In genomic region chr17:17835415-17836249, GRCh38 we compare ENCODE assay signal across 8 cellular contexts. TPM values are rescaled to one million over a fixed set of nuclear protein-coding genes. Genes with fewer than 3 reads are reported as not detected.
A peak's percentile ranks its signal among the peaks of the same experiment; 100 is the strongest.
DNase-seq lines count a peak whose midpoint lies in the region; ATAC-seq and TF ChIP-seq lines count a peak whose summit lies in the region.

No MANE protein-coding gene starts in this region.

- intact Hi-C loops in esophagus squamous epithelium (cut with DNase I): no loop called here

- H3K4me3 ChIP-seq in SK-N-MC (peak overlapping the region; percentile 92), esophagus squamous epithelium (peak overlapping the region; percentile 70 to 95 (median 85)), trophoblast cell (ENCODE audit: low read depth, low read length) (peak overlapping the region; percentile 13)

- ATAC-seq in HG02798 (IDR thresholded peaks at IDR 0.05; ENCODE audit: poor library complexity, unreplicated experiment) (no peak), GM19395 (IDR thresholded peaks at IDR 0.05; ENCODE audit: unreplicated experiment) (no peak)

- H3K9ac ChIP-seq in ES-I3 (ENCODE audit: low read depth, low read length): peak overlapping the region; percentile 72; the same call in 1 of the 2 replicates
- peak overlapping the region; percentile 98 for H3K9ac ChIP-seq in SK-N-MC (ENCODE audit: insufficient read length)
- H3K9ac ChIP-seq in trophoblast cell (ENCODE audit: low read length): no peak overlapping the region

- H3K4me1 ChIP-seq in ES-I3 (ENCODE audit: insufficient read depth, low read length) (peaks cover 32% of the 10 kb centered on the region), esophagus squamous epithelium (peaks cover 60 to 96% (median 63%) of the 10 kb centered on the region in 3 donors), trophoblast cell (ENCODE audit: control insufficient read depth in 1 of 2, insufficient read depth in 2 of 2, low read length in 2 of 2) (peaks cover 51 to 57% of the 10 kb centered on the region in 2 experiments)

- peak overlapping the region; percentile 25 for H4K8ac ChIP-seq in trophoblast cell (ENCODE audit: low read depth, low read length)

- peak overlapping the region; percentile 1 for H2BK12ac ChIP-seq in trophoblast cell (ENCODE audit: low read length)

- peak overlapping the region; percentile 57 for H4K91ac ChIP-seq in trophoblast cell (ENCODE audit: low read depth, low read length)

- H3K9me3 ChIP-seq in ES-I3 (ENCODE audit: control insufficient read depth, insufficient read depth, low read length) (no peaks in the 10 kb centered on the region), SK-N-MC (ENCODE audit: low read depth, low read length) (no peaks in the 10 kb centered on the region), esophagus squamous epithelium (no peaks in the 10 kb centered on the region), trophoblast cell (ENCODE audit: insufficient read depth, low read depth, low read length) (no peaks in the 10 kb centered on the region)

- peak overlapping the region; percentile 42 for H3K18ac ChIP-seq in trophoblast cell (ENCODE audit: low read length)

- peak overlapping the region; percentile 77 for H3K27ac ChIP-seq in SK-N-MC
- peak overlapping the region; percentile 97 to 100 (median 98) for H3K27ac ChIP-seq in esophagus squamous epithelium
- peak overlapping the region; percentile 7 for H3K27ac ChIP-seq in trophoblast cell (ENCODE audit: low read depth, low read length)

- H2AK5ac ChIP-seq in trophoblast cell (ENCODE audit: low read length): peak overlapping the region; percentile 16

- H2BK120ac ChIP-seq in trophoblast cell (ENCODE audit: insufficient read depth, low read length, poor library complexity): peak overlapping the region; percentile 28

- peak in 1 of 6 experiments; percentile 28 for TF ChIP-seq CTCF in esophagus squamous epithelium (IDR thresholded peaks at IDR 0.05)

- H4K12ac ChIP-seq in trophoblast cell (ENCODE audit: low read depth, low read length): no peak overlapping the region

- H2BK5ac ChIP-seq in trophoblast cell (ENCODE audit: low read depth, low read length, poor library complexity): peak overlapping the region; percentile 10

- no peak for DNase-seq in SK-N-MC (ENCODE audit: low read depth, low spot score)
- DNase-seq in esophagus squamous epithelium (lab: John Stamatoyannopoulos, UW): no peak
- peak; percentile 28 to 43 for DNase-seq in trophoblast cell
- no peak for DNase-seq in NCI-H1694 treated with DMSO at 0.1 percent for 48 hours (lab: John Stamatoyannopoulos, UW)
- no peak for DNase-seq in activated effector memory CD4-positive, alpha-beta T cell treated with Interleukin-2 at 50 U/mL for 16 hours

- no peak overlapping the region for H3K23ac ChIP-seq in trophoblast cell (ENCODE audit: low read length)

- peak overlapping the region; percentile 37 for H3K14ac ChIP-seq in trophoblast cell (ENCODE audit: low read length)

- TF ChIP-seq POLR2A in esophagus squamous epithelium (IDR thresholded peaks at IDR 0.05): no peak

- peak overlapping the region; percentile 76 for H3K4me2 ChIP-seq in trophoblast cell (ENCODE audit: low read length)

- peaks cover 35% of the 10 kb centered on the region for H3K79me2 ChIP-seq in trophoblast cell (ENCODE audit: control insufficient read depth, insufficient read depth, low read length, poor library complexity)

- peak overlapping the region; percentile 4 for H2AFZ ChIP-seq in trophoblast cell (ENCODE audit: insufficient read depth, low read length, poor library complexity)

- peak overlapping the region; percentile 35 for H3K4ac ChIP-seq in trophoblast cell (ENCODE audit: low read depth, low read length)

- H3K27me3 ChIP-seq in esophagus squamous epithelium: no peaks in the 10 kb centered on the region
- H3K27me3 ChIP-seq in trophoblast cell (ENCODE audit: insufficient read depth, low read length): no peaks in the 10 kb centered on the region

- peaks cover 43% of the 10 kb centered on the region for H3K79me1 ChIP-seq in trophoblast cell (ENCODE audit: low read length)

- 48 to 50% methylated on average over 10 to 13 of the region's 25 CpGs for WGBS in esophagus squamous epithelium, 2 donors
- no CpG with 5 or more reads among the region's 25 CpGs for WGBS in trophoblast cell (ENCODE audit: extremely low coverage, insufficient coverage, insufficient read length)

- H3K36me3 ChIP-seq in ES-I3 (ENCODE audit: insufficient read depth, low read length): no peaks in the 10 kb centered on the region
- peaks cover 16% of the 10 kb centered on the region; the same call in 1 of the 2 replicates for H3K36me3 ChIP-seq in SK-N-MC (ENCODE audit: insufficient read depth, low read length)
- H3K36me3 ChIP-seq in esophagus squamous epithelium: no peaks in the 10 kb centered on the region
- peaks cover 5 to 8% of the 10 kb centered on the region in 2 experiments for H3K36me3 ChIP-seq in trophoblast cell (ENCODE audit: control insufficient read depth in 1 of 2, insufficient read depth in 2 of 2, low read length in 2 of 2)

RNA-seq across cellular contexts. Expression of gene SREBF1, which starts 1.2 kb away (rescaled TPM):
- total RNA-seq in esophagus squamous epithelium: 100 to 1,000 TPM in 2 of 4 donors, 10 to 100 TPM in 2; 55.0 to 137 (median 108) TPM
- polyA plus RNA-seq in trophoblast cell (2013): 95.5 and 107 TPM in 2 replicates

Comparison
In these comparisons a context has a peak if more than half of its experiments do, and no peak if none do; other contexts are left out.
1. DNase-seq: peak in trophoblast cell (2 of 2); none in SK-N-MC (single experiment), esophagus squamous epithelium (single experiment), NCI-H1694 treated with DMSO at 0.1 percent for 48 hours (single experiment) and activated effector memory CD4-positive, alpha-beta T cell treated with Interleukin-2 at 50 U/mL for 16 hours (single experiment).
2. H3K27ac ChIP-seq: peak in every context shown above with its lines; median percentile 98 in esophagus squamous epithelium; 77 in SK-N-MC; 7 in trophoblast cell.
3. H3K4me3 ChIP-seq: peak in every context shown above with its lines; median percentile 92 in SK-N-MC; 85 in esophagus squamous epithelium; 13 in trophoblast cell.